Comparison of ENCODE assay signal across 8 cellular contexts in genomic region chr3:100047455-100048141, GRCh38.
DNase-seq lines count a peak whose midpoint lies in the region; ATAC-seq and TF ChIP-seq lines count a peak whose summit lies in the region.

No MANE protein-coding gene starts in this region.

- peak overlapping the region; percentile 78 for H3K27ac ChIP-seq in epithelial cell of prostate

- no peak overlapping the region for H3K4me3 Mint-ChIP-seq in progenitor cell of endocrine pancreas (ENCODE audit: low read depth)

- TF ChIP-seq CTCF in progenitor cell of endocrine pancreas (IDR thresholded peaks at IDR 0.05; ENCODE audit: unreplicated experiment): no peak

- H3K36me3 Mint-ChIP-seq in progenitor cell of endocrine pancreas (ENCODE audit: insufficient read depth): no peaks in the 10 kb centered on the region

- peaks cover 22% of the 10 kb centered on the region for H3K4me1 Mint-ChIP-seq in progenitor cell of endocrine pancreas (ENCODE audit: low read depth)

- peak; percentile 76 for ATAC-seq in GM18870 (IDR thresholded peaks at IDR 0.05; ENCODE audit: unreplicated experiment)
- ATAC-seq in HG03045 (IDR thresholded peaks at IDR 0.05; ENCODE audit: unreplicated experiment): peak; percentile 85

- peak overlapping the region; percentile 90 for H3K27ac Mint-ChIP-seq in progenitor cell of endocrine pancreas

- no peaks in the 10 kb centered on the region for H3K9me3 Mint-ChIP-seq in progenitor cell of endocrine pancreas (ENCODE audit: low read depth)

- H3K27me3 Mint-ChIP-seq in progenitor cell of endocrine pancreas: no peaks in the 10 kb centered on the region

- DNase-seq in Ammon's horn (ENCODE audit: low spot score) (peak; percentile 22), OCI-M1 (lab: John Stamatoyannopoulos, UW) (peak; percentile 82), epithelial cell of prostate (ENCODE audit: low read depth, low spot score) (peak; percentile 94), progenitor cell of endocrine pancreas (ENCODE audit: low spot score, unreplicated experiment) (no peak), NCI-H446 treated with DMSO at 0.1 percent for 48 hours (lab: John Stamatoyannopoulos, UW) (no peak), NCI-H82 (lab: John Stamatoyannopoulos, UW) (no peak)

Comparison
In these comparisons a context has a peak if more than half of its experiments do, and no peak if none do; other contexts are left out.
1. DNase-seq: peak in Ammon's horn (single experiment), OCI-M1 (single experiment) and epithelial cell of prostate (single experiment); none in progenitor cell of endocrine pancreas (single experiment), NCI-H446 treated with DMSO at 0.1 percent for 48 hours (single experiment) and NCI-H82 (single experiment).